21 cellular contexts compared by ENCODE assay signal in the genomic region with DNA sequence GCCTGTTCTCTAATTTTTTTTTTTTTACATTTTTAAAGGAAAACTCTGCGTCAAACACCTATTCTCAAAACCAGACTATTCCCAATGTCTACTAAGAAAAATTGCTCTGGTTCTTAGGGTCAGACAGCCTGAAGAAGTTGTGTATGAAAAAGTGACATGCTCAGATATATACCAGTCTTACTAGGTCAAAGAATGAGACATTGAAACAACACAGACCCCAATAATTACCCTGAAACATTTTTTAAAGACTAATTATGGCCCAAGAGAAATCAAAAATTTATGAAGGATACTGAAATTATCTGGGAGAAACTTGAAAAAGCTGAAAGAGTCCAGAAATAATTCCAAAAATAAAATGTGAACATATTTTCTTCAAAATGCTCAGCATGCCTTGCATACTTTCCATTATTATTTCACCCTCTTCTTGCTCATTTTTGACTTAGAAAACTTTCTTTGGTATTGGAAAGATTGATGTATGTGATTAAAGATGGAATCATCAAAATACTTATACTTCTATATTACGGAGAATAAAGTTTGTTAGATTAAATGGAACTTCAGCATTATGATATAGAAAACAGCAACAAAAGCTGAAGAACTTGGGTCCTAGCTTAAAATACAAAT.
A peak's percentile ranks its signal among the peaks of the same experiment; 100 is the strongest.
DNase-seq lines count a peak whose midpoint lies in the region; ATAC-seq lines count a peak whose summit lies in the region.
"Had no signal": no experiment of that assay in that cellular context is flagged by ENCODE, and none has a peak within 500 bp of the region (broad histone marks: within the 10 kb centered on the region; RNA-seq: fewer than 3 reads in every experiment).

No MANE protein-coding gene starts in this region.

- no peak overlapping the region for H3K23ac ChIP-seq in trophoblast cell (ENCODE audit: low read length)

- peak overlapping the region; percentile 56 for H3K27ac ChIP-seq in trophoblast cell (ENCODE audit: low read depth, low read length)
- H3K27ac ChIP-seq: KMS-11 had no signal

- H3K4me3 ChIP-seq in adipocyte (ENCODE audit: low read length) (peak overlapping the region; percentile 1), trophoblast cell (ENCODE audit: low read depth, low read length) (no peak overlapping the region)

- WGBS in trophoblast cell (ENCODE audit: extremely low coverage, insufficient coverage, insufficient read length), result no CpG with 5 or more reads among the region's 2 CpGs

- no peak overlapping the region for H2AFZ ChIP-seq in trophoblast cell (ENCODE audit: insufficient read depth, low read length, poor library complexity)

- H3K27me3 ChIP-seq in adipocyte (replicated peaks; ENCODE audit: control insufficient read depth, insufficient read depth, low read length), result no peaks in the 10 kb centered on the region
- H3K27me3 ChIP-seq in trophoblast cell (ENCODE audit: insufficient read depth, low read length), result no peaks in the 10 kb centered on the region

- H2BK5ac ChIP-seq in trophoblast cell (ENCODE audit: low read depth, low read length, poor library complexity), result no peak overlapping the region

- no peaks in the 10 kb centered on the region for H3K36me3 ChIP-seq in adipocyte (ENCODE audit: control insufficient read depth, insufficient read depth, low read length, severe bottlenecking)
- peaks cover 2 to 3% of the 10 kb centered on the region in 2 experiments for H3K36me3 ChIP-seq in trophoblast cell (ENCODE audit: control insufficient read depth in 1 of 2, insufficient read depth in 2 of 2, low read length in 2 of 2)

- H3K9me3 Mint-ChIP-seq in activated T-helper 17 cell treated with anti-CD3 and anti-CD28 coated beads, Interleukin-2, amount 50 U/mL, for 72 hours, result no peaks in the 10 kb centered on the region
- no peaks in the 10 kb centered on the region for H3K9me3 Mint-ChIP-seq in immature natural killer cell
- no peaks in the 10 kb centered on the region for H3K9me3 Mint-ChIP-seq in activated T-cell treated with anti-CD3 and anti-CD28 coated beads, Interleukin-2, amount 50 U/mL, for 4 hours
- H3K9me3 Mint-ChIP-seq: CD4-positive, CD25-positive, alpha-beta regulatory T cell had no signal

- no peak overlapping the region for H3K4me2 ChIP-seq in trophoblast cell (ENCODE audit: low read length)
- H3K4me2 ChIP-seq: KMS-11 had no signal

- H4K91ac ChIP-seq in trophoblast cell (ENCODE audit: low read depth, low read length), result no peak overlapping the region

- H3K4me3 Mint-ChIP-seq in activated T-helper 17 cell treated with anti-CD3 and anti-CD28 coated beads, Interleukin-2, amount 50 U/mL, for 72 hours, result no peak overlapping the region
- H3K4me3 Mint-ChIP-seq in immature natural killer cell, result no peak overlapping the region
- no peak overlapping the region for H3K4me3 Mint-ChIP-seq in activated T-cell treated with anti-CD3 and anti-CD28 coated beads, Interleukin-2, amount 50 U/mL, for 4 hours
- H3K4me3 Mint-ChIP-seq: CD4-positive, CD25-positive, alpha-beta regulatory T cell had no signal

- DNase-seq in AG20443 (ENCODE audit: low spot score), result peak; percentile 13
- peak; percentile 39 for DNase-seq in adipocyte (ENCODE audit: low read depth)
- peak; percentile 16 for DNase-seq in fibroblast of peridontal ligament (ENCODE audit: extremely low read depth)
- peak in 1 of 2 donors; percentile 19 for DNase-seq in trophoblast cell
- no peak for DNase-seq in immature natural killer cell
- DNase-seq in activated T-cell treated with anti-CD3 and anti-CD28 coated beads, Interleukin-2, amount 50 U/mL, for 4 hours, result no peak
- DNase-seq: CD4-positive, CD25-positive, alpha-beta regulatory T cell; DMS79; GOT3; HCEC 1CT; MV-4-11; NCI-H1105 treated with DMSO at 0.1 percent for 48 hours; NCI-H2029 treated with DMSO at 0.1 percent for 48 hours; NCI-H226; NCI-H510A treated with DMSO at 0.1 percent for 48 hours; NCI-H774; NK-92 treated with Interleukin-12 subunit alpha and Interleukin-12 subunit beta, amount 100 ng/mL, for 24 hours had no signal

- H4K8ac ChIP-seq in trophoblast cell (ENCODE audit: low read depth, low read length), result no peak overlapping the region

- no peak overlapping the region for H2BK12ac ChIP-seq in trophoblast cell (ENCODE audit: low read length)

- no peaks in the 10 kb centered on the region for H3K9me3 ChIP-seq in adipocyte (ENCODE audit: control insufficient read depth, low read length)
- no peaks in the 10 kb centered on the region for H3K9me3 ChIP-seq in trophoblast cell (ENCODE audit: insufficient read depth, low read depth, low read length)

- no peak overlapping the region for H3K27ac Mint-ChIP-seq in activated T-helper 17 cell treated with anti-CD3 and anti-CD28 coated beads, Interleukin-2, amount 50 U/mL, for 72 hours
- H3K27ac Mint-ChIP-seq in immature natural killer cell, result no peak overlapping the region
- H3K27ac Mint-ChIP-seq: CD4-positive, CD25-positive, alpha-beta regulatory T cell had no signal

- H3K14ac ChIP-seq in trophoblast cell (ENCODE audit: low read length), result no peak overlapping the region

- no peak overlapping the region for H3K4ac ChIP-seq in trophoblast cell (ENCODE audit: low read depth, low read length)

- no peak for ATAC-seq in activated T-helper 17 cell treated with anti-CD3 and anti-CD28 coated beads, Interleukin-2, amount 50 U/mL, for 72 hours (replicated peaks)
- ATAC-seq in GM21825 (IDR thresholded peaks at IDR 0.05; ENCODE audit: unreplicated experiment), result no peak
- no peak for ATAC-seq in activated T-cell treated with anti-CD3 and anti-CD28 coated beads, Interleukin-2, amount 50 U/mL, for 4 hours
- ATAC-seq: Panc1 had no signal

- H3K27me3 Mint-ChIP-seq in activated T-helper 17 cell treated with anti-CD3 and anti-CD28 coated beads, Interleukin-2, amount 50 U/mL, for 72 hours, result no peaks in the 10 kb centered on the region
- peaks cover 0 to 3% (median 2%) of the 10 kb centered on the region in 3 donors for H3K27me3 Mint-ChIP-seq in immature natural killer cell (ENCODE audit: low read depth in 3 of 3)
- no peaks in the 10 kb centered on the region for H3K27me3 Mint-ChIP-seq in activated T-cell treated with anti-CD3 and anti-CD28 coated beads, Interleukin-2, amount 50 U/mL, for 4 hours (ENCODE audit: low read depth)
- H3K27me3 Mint-ChIP-seq: CD4-positive, CD25-positive, alpha-beta regulatory T cell had no signal

- H3K79me2 ChIP-seq in trophoblast cell (ENCODE audit: control insufficient read depth, insufficient read depth, low read length, poor library complexity), result no peaks in the 10 kb centered on the region

- peaks cover 71% of the 10 kb centered on the region for H3K36me3 Mint-ChIP-seq in activated T-helper 17 cell treated with anti-CD3 and anti-CD28 coated beads, Interleukin-2, amount 50 U/mL, for 72 hours (ENCODE audit: low read depth)
- no peaks in the 10 kb centered on the region for H3K36me3 Mint-ChIP-seq in immature natural killer cell
- H3K36me3 Mint-ChIP-seq in activated T-cell treated with anti-CD3 and anti-CD28 coated beads, Interleukin-2, amount 50 U/mL, for 4 hours (ENCODE audit: insufficient read depth), result peaks cover 17% of the 10 kb centered on the region
- H3K36me3 Mint-ChIP-seq: CD4-positive, CD25-positive, alpha-beta regulatory T cell had no signal

- no peak overlapping the region for H4K12ac ChIP-seq in trophoblast cell (ENCODE audit: low read depth, low read length)

- peaks cover 2% of the 10 kb centered on the region for H3K79me1 ChIP-seq in trophoblast cell (ENCODE audit: low read length)

- no peaks in the 10 kb centered on the region for H3K4me1 Mint-ChIP-seq in activated T-helper 17 cell treated with anti-CD3 and anti-CD28 coated beads, Interleukin-2, amount 50 U/mL, for 72 hours
- no peaks in the 10 kb centered on the region for H3K4me1 Mint-ChIP-seq in immature natural killer cell
- no peaks in the 10 kb centered on the region for H3K4me1 Mint-ChIP-seq in activated T-cell treated with anti-CD3 and anti-CD28 coated beads, Interleukin-2, amount 50 U/mL, for 4 hours (ENCODE audit: low read depth)
- H3K4me1 Mint-ChIP-seq: CD4-positive, CD25-positive, alpha-beta regulatory T cell had no signal

- H3K9ac ChIP-seq in adipocyte (ENCODE audit: low read length) (peak overlapping the region; percentile 68), trophoblast cell (ENCODE audit: low read length) (no peak overlapping the region)
- H3K9ac ChIP-seq: KMS-11 had no signal

- no peak overlapping the region for H3K18ac ChIP-seq in trophoblast cell (ENCODE audit: low read length)

- H3K4me1 ChIP-seq in adipocyte (ENCODE audit: control insufficient read depth, insufficient read depth, low read length) (peaks cover 16% of the 10 kb centered on the region), trophoblast cell (ENCODE audit: control insufficient read depth in 1 of 2, insufficient read depth in 2 of 2, low read length in 2 of 2) (peaks cover 0 to 2% of the 10 kb centered on the region in 2 experiments)

- no peak overlapping the region for H2BK120ac ChIP-seq in trophoblast cell (ENCODE audit: insufficient read depth, low read length, poor library complexity)

- H2AK5ac ChIP-seq in trophoblast cell (ENCODE audit: low read length), result no peak overlapping the region

Comparison
In these comparisons a context has a peak if more than half of its experiments do, and no peak if none do; other contexts are left out.
1. DNase-seq: peak in AG20443 (single experiment), adipocyte (single experiment) and fibroblast of peridontal ligament (single experiment); none in immature natural killer cell (0 of 3) and activated T-cell treated with anti-CD3 and anti-CD28 coated beads, Interleukin-2, amount 50 U/mL, for 4 hours (single experiment).